In genomic region chr19:2032296-2032941, GRCh38 we compare ENCODE assay signal across 8 cellular contexts. TPM values are rescaled to one million over a fixed set of nuclear protein-coding genes. Genes with fewer than 3 reads are reported as not detected.
DNase-seq lines count a peak whose midpoint lies in the region; ATAC-seq, FAIRE-seq and TF ChIP-seq lines count a peak whose summit lies in the region.

No MANE protein-coding gene starts in this region.

- H3K4me3 ChIP-seq in Panc1 (ENCODE audit: low read depth in 2 of 2, low read length in 2 of 2) (peak overlapping the region in 1 of 2 experiments; percentile 13; a peak in 1 of 4 replicates), K562 (no peak overlapping the region), retinal pigment epithelial cell (ENCODE audit: low read length) (no peak overlapping the region)

- FAIRE-seq in K562 (lab: Jason Lieb, UNC): no peak

- ATAC-seq in Panc1 (peak; percentile 88), K562 (no peak), GM21381 (IDR thresholded peaks at IDR 0.05; ENCODE audit: unreplicated experiment) (no peak), GM18511 (IDR thresholded peaks at IDR 0.05; ENCODE audit: unreplicated experiment) (no peak)

- peaks cover 10% of the 10 kb centered on the region for H3K4me1 ChIP-seq in Panc1 (ENCODE audit: control insufficient read depth, insufficient read depth, low read length)
- peaks cover 3 to 37% of the 10 kb centered on the region in 2 experiments; a peak in 3 of 5 replicates for H3K4me1 ChIP-seq in K562 (replicated peaks in 1 of 2; ENCODE audit: control insufficient read depth in 2 of 2, insufficient read depth in 2 of 2, low read length in 2 of 2)

- no peaks in the 10 kb centered on the region for H3K9me1 ChIP-seq in K562 (ENCODE audit: control insufficient read depth, insufficient read depth, low read length)

- no TSS peak for BruUV-seq in Panc1 (replicated peaks; lab: Mats Ljungman, UMichigan)
- BruUV-seq in K562 (replicated peaks; lab: Mats Ljungman, UMichigan): no TSS peak

- H3K4me1 Mint-ChIP-seq in CD14-positive monocyte: peaks cover 41% of the 10 kb centered on the region

- no peak for TF ChIP-seq EP300 in K562 (IDR thresholded peaks at IDR 0.05; ENCODE audit: low read length)

- no peaks in the 10 kb centered on the region for H4K20me1 ChIP-seq in K562 (replicated peaks; ENCODE audit: control insufficient read depth, insufficient read depth, low read length)

- intact Hi-C loops in CD14-positive monocyte (cut with micrococcal nuclease): loop anchor here in 1 of 2 donors (5.0 kb wide), 1 partner anchor 35 kb away; no protein-coding TSS in a partner anchor
- intact Hi-C loops in Panc1 (cut with micrococcal nuclease; ENCODE audit: unreplicated experiment): no loop called here
- intact Hi-C loops in K562 (cut with micrococcal nuclease): no loop called here

- H3K9ac ChIP-seq in K562 (ENCODE audit: insufficient read depth in 1 of 2, low read depth in 2 of 2, low read length in 2 of 2): peak overlapping the region in 1 of 2 experiments; percentile 65; a peak in 2 of 4 replicates

- in situ Hi-C loops in Panc1 (cut with HindIII; ENCODE audit: low pct_unique_long_range_greater_than_20kb, low sequenced_read_pairs) (no loop called here), K562 (cut with MboI) (no loop called here)

- H3K36me3 ChIP-seq in Panc1 (ENCODE audit: control insufficient read depth, insufficient read depth, low read length): no peaks in the 10 kb centered on the region
- no peaks in the 10 kb centered on the region for H3K36me3 ChIP-seq in K562 (ENCODE audit: control insufficient read depth, insufficient read depth, low read length)

- DNase-seq in CD14-positive monocyte (ENCODE audit: low spot score) (peak; percentile 89), HT1080 (ENCODE audit: low read depth) (peak; percentile 91), Panc1 (ENCODE audit: low read depth, low spot score) (no peak), K562 (ENCODE audit: extremely low read depth in 1 of 4, low spot score in 3 of 4) (no peak), hepatic stellate cell (ENCODE audit: low spot score) (peak; percentile 90), retinal pigment epithelial cell (ENCODE audit: low read depth) (peak; percentile 82)

- no peak overlapping the region for H2AFZ ChIP-seq in K562 (ENCODE audit: low read depth, low read length)

- no peak for TF ChIP-seq RAD21 in K562 (CRISPR knock-in tag; conservative IDR thresholded peaks at IDR 0.05 in 1 of 2, IDR thresholded peaks at IDR 0.05 in 1 of 2)

- H3K27me3 Mint-ChIP-seq in CD14-positive monocyte (ENCODE audit: low read depth in 3 of 3): peaks cover 2 to 5% (median 3%) of the 10 kb centered on the region in 3 donors

- H3K4me2 ChIP-seq in K562 (ENCODE audit: insufficient read depth, low read length): no peak overlapping the region

- WGBS in K562 (ENCODE audit: insufficient coverage, low coverage, missing lambda C conversion rate): 46% methylated on average over 17 of the region's 19 CpGs

- H3K27ac ChIP-seq in Panc1 (ENCODE audit: low read length): peak overlapping the region; percentile 63
- H3K27ac ChIP-seq in K562 (ENCODE audit: extremely low read depth, low read depth, low read length): no peak overlapping the region

- H3K27me3 ChIP-seq in Panc1 (ENCODE audit: control insufficient read depth, insufficient read depth, low read length): no peaks in the 10 kb centered on the region
- no peaks in the 10 kb centered on the region for H3K27me3 ChIP-seq in K562 (ENCODE audit: control insufficient read depth in 2 of 2, insufficient read depth in 2 of 2, low read length in 2 of 2)

- H3K79me2 ChIP-seq in K562 (ENCODE audit: control insufficient read depth, insufficient read depth, low read length): no peaks in the 10 kb centered on the region

- CTCF ChIA-PET in Panc1 (lab: Charles Lee) (interaction anchor here (0.6 kb wide), 1 partner anchor 252 kb away, joined by 4 read pairs; no protein-coding TSS in a partner anchor), K562 (lab: Yijun Ruan, JAX; ENCODE audit: low intra/inter-chr PET ratio) (no interaction called here)

- TF ChIP-seq CTCF in CD14-positive monocyte (IDR thresholded peaks at IDR 0.05) (no peak), Panc1 (IDR thresholded peaks at IDR 0.05) (no peak), K562 (IDR thresholded peaks at IDR 0.05 in 2 of 3, conservative IDR thresholded peaks at IDR 0.05 in 1 of 3; ENCODE audit: insufficient read depth in 2 of 3, low read depth in 1 of 3, low read length in 3 of 3) (no peak), retinal pigment epithelial cell (conservative IDR thresholded peaks at IDR 0.05; ENCODE audit: low read depth, low read length) (no peak)

- no peaks in the 10 kb centered on the region for H3K36me3 Mint-ChIP-seq in CD14-positive monocyte

- no peaks in the 10 kb centered on the region for H3K9me3 ChIP-seq in Panc1 (ENCODE audit: control insufficient read depth, insufficient read depth, low read depth, low read length)
- peaks cover 7% of the 10 kb centered on the region for H3K9me3 ChIP-seq in K562 (replicated peaks; ENCODE audit: control insufficient read depth, insufficient read depth, low read depth, low read length)

- H3K27ac Mint-ChIP-seq in CD14-positive monocyte: peak overlapping the region; percentile 86 to 98 (median 95)

- H3K9me3 Mint-ChIP-seq in CD14-positive monocyte: peaks cover 10 to 21% (median 14%) of the 10 kb centered on the region in 7 donors

- H3K4me3 Mint-ChIP-seq in CD14-positive monocyte: peak overlapping the region; percentile 74 to 95

- no peak for TF ChIP-seq POLR2A in K562 (conservative IDR thresholded peaks at IDR 0.05)

- POLR2A ChIA-PET in Panc1 (lab: Charles Lee) (no interaction called here), K562 (lab: Yijun Ruan, JAX) (interaction anchor here (0.5 to 1.6 kb wide), 5 partner anchors 10 to 240 kb away, joined by 3 to 13 read pairs (median 3); no protein-coding TSS in a partner anchor)

TF ChIP-seq in K562, 482 proteins besides CTCF, POLR2A, EP300 and RAD21 (continues in another document):
- TF ChIP-seq ZNF24 (IDR thresholded peaks at IDR 0.05): peak; percentile 52; the same call in 1 of the 2 replicates

RNA-seq across cellular contexts. Expression of gene BTBD2, which starts 16.9 kb away (rescaled TPM):
- polyA plus RNA-seq in CD14-positive monocyte (1 to 10 TPM; 2.8 to 3.3 TPM), K562 (2011; rRNA removed) (10.2 and 30.9 TPM in 2 replicates), K562 (2014; fragmentation: Illumina TruSeq; extraction: Trizol) (7.4 and 11.0 TPM in 2 replicates), K562 (2014; fragmentation: Nextera tagmentation; extraction: Ambion mirVana) (under 1 TPM; 0.10 to 0.28 TPM), K562 (2014; rRNA removed) (9.6 TPM in 2 replicates)
- 51.8 and 66.6 TPM in 2 replicates for total RNA-seq in HT1080 (2014; rRNA removed; shearing (Covaris generic))
- polyA plus RNA-seq in HT1080 (2015; cell fraction: cytosol; rRNA removed): 127 and 130 TPM in 2 replicates
- polyA plus RNA-seq in HT1080 (2015; cell fraction: nucleus; rRNA removed): 83.4 and 87.5 TPM in 2 replicates
- total RNA-seq in Panc1 (2021; ENCODE audit: unreplicated experiment) (59.6 TPM), K562 (2014; rRNA removed) (5.6 and 8.1 TPM in 2 replicates), K562 (2014; rRNA removed; fragmentation: Illumina TruSeq; extraction: Trizol) (1.5 and 2.0 TPM in 2 replicates), K562 (2015; rRNA removed; fragmentation: Illumina TruSeq; extraction: Trizol) (6.4 and 6.9 TPM in 2 replicates), K562 (2021) (13.3 and 15.6 TPM in 2 replicates)
- 178 TPM for polyA plus RNA-seq in Panc1 (2012; ENCODE audit: insufficient read length)
- total RNA-seq in K562 (2011; cell fraction: chromatin; rRNA removed; ENCODE audit: low replicate concordance): 7.3 and 29.0 TPM in 2 replicates
- total RNA-seq in K562 (2011; cell fraction: nucleolus; rRNA removed): 16.4 and 17.0 TPM in 2 replicates
- total RNA-seq in K562 (2011; cell fraction: nucleoplasm; rRNA removed): 14.3 and 16.7 TPM in 2 replicates
- 21.5 and 25.6 TPM in 2 replicates for polyA plus RNA-seq in K562 (2011; cell fraction: cytosol; rRNA removed)
- polyA plus RNA-seq in K562 (2011; cell fraction: nucleus; rRNA removed): 21.2 and 25.9 TPM in 2 replicates
- polyA plus RNA-seq in K562 (2012): 18.5 and 62.5 TPM in 2 replicates
- 4.1 and 4.9 TPM in 2 replicates for polyA minus RNA-seq in K562 (2011; rRNA and poly(A)+ RNA removed)
- polyA minus RNA-seq in K562 (2011; cell fraction: cytosol; rRNA and poly(A)+ RNA removed): 15.5 and 42.0 TPM in 2 replicates
- 5.9 and 11.9 TPM in 2 replicates for polyA minus RNA-seq in K562 (2011; cell fraction: nucleus; rRNA and poly(A)+ RNA removed)

RNA-seq across cellular contexts. Expression of gene MKNK2, which starts 18.6 kb away (rescaled TPM):
- polyA plus RNA-seq in CD14-positive monocyte (10 to 100 TPM; 16.9 to 21.8 TPM), K562 (2011; rRNA removed) (59.3 and 97.4 TPM in 2 replicates), K562 (2014; fragmentation: Illumina TruSeq; extraction: Trizol) (44.6 and 77.5 TPM in 2 replicates), K562 (2014; fragmentation: Nextera tagmentation; extraction: Ambion mirVana) (1 to 10 TPM; 5.1 to 5.5 TPM), K562 (2014; rRNA removed) (87.2 and 91.7 TPM in 2 replicates)
- 91.4 and 112 TPM in 2 replicates for total RNA-seq in HT1080 (2014; rRNA removed; shearing (Covaris generic))
- polyA plus RNA-seq in HT1080 (2015; cell fraction: cytosol; rRNA removed): 94.0 and 102 TPM in 2 replicates
- polyA plus RNA-seq in HT1080 (2015; cell fraction: nucleus; rRNA removed): 97.8 and 103 TPM in 2 replicates
- total RNA-seq in Panc1 (2021; ENCODE audit: unreplicated experiment) (240 TPM), K562 (2014; rRNA removed) (83.9 and 114 TPM in 2 replicates), K562 (2014; rRNA removed; fragmentation: Illumina TruSeq; extraction: Trizol) (19.3 and 22.0 TPM in 2 replicates), K562 (2015; rRNA removed; fragmentation: Illumina TruSeq; extraction: Trizol) (48.6 and 51.9 TPM in 2 replicates), K562 (2021) (179 and 191 TPM in 2 replicates)
- polyA plus RNA-seq in Panc1 (2012; ENCODE audit: insufficient read length): 278 TPM
- 62.3 and 206 TPM in 2 replicates for total RNA-seq in K562 (2011; cell fraction: chromatin; rRNA removed; ENCODE audit: low replicate concordance)
- 137 and 161 TPM in 2 replicates for total RNA-seq in K562 (2011; cell fraction: nucleolus; rRNA removed)
- 83.2 and 85.9 TPM in 2 replicates for total RNA-seq in K562 (2011; cell fraction: nucleoplasm; rRNA removed)
- 77.0 and 149 TPM in 2 replicates for polyA plus RNA-seq in K562 (2011; cell fraction: cytosol; rRNA removed)
- 131 and 186 TPM in 2 replicates for polyA plus RNA-seq in K562 (2011; cell fraction: nucleus; rRNA removed)
- 69.2 and 176 TPM in 2 replicates for polyA plus RNA-seq in K562 (2012)
- polyA minus RNA-seq in K562 (2011; rRNA and poly(A)+ RNA removed): 39.4 and 48.9 TPM in 2 replicates
- polyA minus RNA-seq in K562 (2011; cell fraction: cytosol; rRNA and poly(A)+ RNA removed): 99.7 and 155 TPM in 2 replicates
- polyA minus RNA-seq in K562 (2011; cell fraction: nucleus; rRNA and poly(A)+ RNA removed): 43.6 and 57.8 TPM in 2 replicates

Comparison
In these comparisons a context has a peak if more than half of its experiments do, and no peak if none do; other contexts are left out.
1. DNase-seq: peak in CD14-positive monocyte (single experiment), HT1080 (single experiment), hepatic stellate cell (single experiment) and retinal pigment epithelial cell (single experiment); none in Panc1 (single experiment) and K562 (0 of 4).